In the genomic region with DNA sequence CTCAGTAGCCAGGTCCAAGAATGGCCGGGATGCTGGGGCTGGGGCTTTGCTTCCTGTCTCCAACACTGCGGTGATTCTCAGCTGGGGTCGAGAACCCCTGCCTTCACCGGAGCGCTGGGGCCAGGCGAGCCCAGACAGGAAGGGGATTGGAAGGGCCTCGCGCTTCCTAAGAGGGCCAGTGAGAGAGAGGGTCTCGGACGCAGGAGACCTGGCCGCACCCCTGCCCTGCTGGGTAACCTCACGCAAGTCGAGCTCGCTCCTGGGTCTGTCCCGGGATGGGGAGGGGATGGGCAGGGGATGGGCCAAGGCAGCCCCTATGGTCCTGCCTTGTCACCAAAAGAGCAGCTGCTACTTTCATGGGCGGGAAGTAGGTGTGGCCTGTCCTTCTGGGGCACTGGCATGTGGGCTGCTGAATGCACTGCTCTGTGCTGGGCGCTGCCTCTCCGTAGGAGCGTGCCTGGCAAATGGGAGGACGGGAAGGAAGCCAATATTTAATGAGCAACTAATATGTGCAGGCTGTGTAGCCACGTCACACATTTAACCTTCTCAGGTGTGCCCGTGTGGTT, we compare ENCODE assay signal across 8 cellular contexts. TPM values are rescaled to one million over a fixed set of nuclear protein-coding genes. Genes with fewer than 3 reads are reported as not detected.
DNase-seq lines count a peak whose midpoint lies in the region; ATAC-seq, FAIRE-seq and TF ChIP-seq lines count a peak whose summit lies in the region.

No MANE protein-coding gene starts in this region.

- TF ChIP-seq POLR2A in vagina (IDR thresholded peaks at IDR 0.05): no peak

- ATAC-seq in GM21737 (IDR thresholded peaks at IDR 0.05; ENCODE audit: unreplicated experiment): peak; percentile 45

- no peak overlapping the region for H3K27ac ChIP-seq in OCI-LY7 (ENCODE audit: low read depth, low read length, poor library complexity, severe bottlenecking)
- H3K27ac ChIP-seq in mesodermal cell (ENCODE audit: low read depth, low read length, severe bottlenecking): no peak overlapping the region
- no peak overlapping the region for H3K27ac ChIP-seq in vagina

- POLR2A ChIA-PET in OCI-LY7 (lab: Charles Lee): no interaction called here

- no peaks in the 10 kb centered on the region for H3K4me1 ChIP-seq in OCI-LY7 (ENCODE audit: insufficient read depth, low read length, poor library complexity, severe bottlenecking)
- peaks cover 9% of the 10 kb centered on the region for H3K4me1 ChIP-seq in mesodermal cell (ENCODE audit: control insufficient read depth, insufficient read depth, low read length, poor library complexity, severe bottlenecking)
- H3K4me1 ChIP-seq in vagina: peaks cover 15% of the 10 kb centered on the region

- intact Hi-C loops in OCI-LY7 (cut with micrococcal nuclease; ENCODE audit: unreplicated experiment) (loop anchor here (2.0 to 10.0 kb wide), 2 partner anchors 104 to 198 kb away; no protein-coding TSS in a partner anchor), vagina (cut with DNase I) (no loop called here)

- peak overlapping the region; percentile 67 for H3K4me3 ChIP-seq in GM06990 (replicated peaks; ENCODE audit: low read depth, low read length)
- no peak overlapping the region for H3K4me3 ChIP-seq in OCI-LY7 (ENCODE audit: low read depth, low read length, poor library complexity, severe bottlenecking)
- H3K4me3 ChIP-seq in bronchial epithelial cell (ENCODE audit: low read depth, low read length): peak overlapping the region; percentile 51
- peak overlapping the region; percentile 39 for H3K4me3 ChIP-seq in mesodermal cell (ENCODE audit: extremely low read depth, insufficient read depth, low read length, poor library complexity, severe bottlenecking)
- peak overlapping the region; percentile 25 to 38 for H3K4me3 ChIP-seq in vagina

- H3K9me3 ChIP-seq in OCI-LY7 (ENCODE audit: low read length) (no peaks in the 10 kb centered on the region), mesodermal cell (ENCODE audit: control insufficient read depth, low read length) (no peaks in the 10 kb centered on the region), vagina (no peaks in the 10 kb centered on the region)

- H3K36me3 ChIP-seq in GM06990 (ENCODE audit: control insufficient read depth, insufficient read depth, low read length) (no peaks in the 10 kb centered on the region), OCI-LY7 (ENCODE audit: insufficient read depth, low read length) (no peaks in the 10 kb centered on the region), bronchial epithelial cell (ENCODE audit: control insufficient read depth, insufficient read depth, low read length) (no peaks in the 10 kb centered on the region), mesodermal cell (ENCODE audit: control insufficient read depth, insufficient read depth, low read length) (no peaks in the 10 kb centered on the region), vagina (no peaks in the 10 kb centered on the region)

- CTCF ChIA-PET in OCI-LY7 (lab: Charles Lee; ENCODE audit: unreplicated experiment): no interaction called here

- peak overlapping the region; percentile 55; the same call in 1 of the 2 replicates for H3K4me2 ChIP-seq in OCI-LY7 (ENCODE audit: low read length)

- TF ChIP-seq CTCF in GM06990 (IDR thresholded peaks at IDR 0.05; ENCODE audit: insufficient read depth, low read length, poor library complexity, severe bottlenecking) (no peak), OCI-LY7 (conservative IDR thresholded peaks at IDR 0.05; ENCODE audit: low read length) (no peak), bronchial epithelial cell (IDR thresholded peaks at IDR 0.05; ENCODE audit: insufficient read depth, low read length, severe bottlenecking) (no peak), vagina (IDR thresholded peaks at IDR 0.05) (no peak)

- no TSS peak for BruUV-seq in OCI-LY7 (replicated peaks; lab: Mats Ljungman, UMichigan)

- H3K27me3 ChIP-seq in GM06990 (replicated peaks; ENCODE audit: control insufficient read depth, insufficient read depth, low read length) (peaks cover 2% of the 10 kb centered on the region; the same call in 1 of the 2 replicates), bronchial epithelial cell (ENCODE audit: control insufficient read depth, insufficient read depth, low read length) (peaks cover 2% of the 10 kb centered on the region), vagina (no peaks in the 10 kb centered on the region)

- H3K79me2 ChIP-seq in OCI-LY7 (ENCODE audit: insufficient read depth, low read depth, low read length): no peaks in the 10 kb centered on the region

- DNase-seq in GM06990 (ENCODE audit: extremely low read depth, insufficient read length): peak; percentile 25
- DNase-seq in OCI-LY7 (ENCODE audit: low spot score): no peak
- no peak for DNase-seq in bronchial epithelial cell (ENCODE audit: low read depth)
- no peak for DNase-seq in vagina (ENCODE audit: extremely low spot score in 2 of 2)
- no peak for DNase-seq in activated gamma-delta T cell treated with Interleukin-2 at 50 U/mL for 16 hours
- DNase-seq in NCI-H2227 (lab: John Stamatoyannopoulos, UW; ENCODE audit: unreplicated experiment): no peak

- no peaks in the 10 kb centered on the region for H3K9me2 ChIP-seq in OCI-LY7 (ENCODE audit: insufficient read depth, low read length)

- H2AFZ ChIP-seq in OCI-LY7 (ENCODE audit: low read length): no peak overlapping the region; the same call in 1 of the 2 replicates

- 36 to 40% methylated on average over 14 to 18 of the region's 22 CpGs for WGBS in mesodermal cell (ENCODE audit: insufficient coverage in 2 of 2), 2 experiments

- H4K20me1 ChIP-seq in OCI-LY7 (ENCODE audit: insufficient read depth, low read length): no peaks in the 10 kb centered on the region

- no peak for FAIRE-seq in bronchial epithelial cell (lab: Jason Lieb, UNC)

RNA-seq across cellular contexts. Expression of gene KCNK18, which starts 20.0 kb away (rescaled TPM):
- total RNA-seq in OCI-LY7 (2014; rRNA removed; shearing (Covaris generic)): not detected in 2 replicates
- total RNA-seq in OCI-LY7 (2022): not detected in 2 replicates
- total RNA-seq in bronchial epithelial cell: not detected in 2 replicates
- polyA plus RNA-seq in mesodermal cell (2013, experiment 1 of 2): not detected
- polyA plus RNA-seq in mesodermal cell (2013, experiment 2 of 2): not detected
- total RNA-seq in vagina: not detected

RNA-seq across cellular contexts. Expression of gene SLC18A2, which starts 23.6 kb away (rescaled TPM):
- not detected in 2 replicates for total RNA-seq in OCI-LY7 (2014; rRNA removed; shearing (Covaris generic))
- total RNA-seq in OCI-LY7 (2022) (not detected in 2 replicates), bronchial epithelial cell (not detected in 2 replicates), vagina (11.5 TPM)
- polyA plus RNA-seq in mesodermal cell (2013, experiment 1 of 2): 1.5 TPM
- polyA plus RNA-seq in mesodermal cell (2013, experiment 2 of 2): 1.2 TPM

Comparison
In these comparisons a context has a peak if more than half of its experiments do, and no peak if none do; other contexts are left out.
1. RNA of gene SLC18A2, which starts 23.6 kb away (total RNA-seq): 11.5 TPM in vagina (single experiment); not detected in OCI-LY7 and not detected in bronchial epithelial cell; every median in the first group is over 10 times any median in the second.